Comparison of ENCODE assay signal across 9 cellular contexts in genomic region chr6:62283828-62284411, GRCh38. TPM values are rescaled to one million over a fixed set of nuclear protein-coding genes. Genes with fewer than 3 reads are reported as not detected.
A peak's percentile ranks its signal among the peaks of the same experiment; 100 is the strongest.
DNase-seq lines count a peak whose midpoint lies in the region; ATAC-seq and TF ChIP-seq lines count a peak whose summit lies in the region.
"Had no signal": no experiment of that assay in that cellular context is flagged by ENCODE, and none has a peak within 500 bp of the region (broad histone marks: within the 10 kb centered on the region; RNA-seq: fewer than 3 reads in every experiment).

No MANE protein-coding gene starts in this region.

- peaks cover 0 to 14% (median 7%) of the 10 kb centered on the region in 4 donors for H3K4me1 ChIP-seq in sigmoid colon
- no peaks in the 10 kb centered on the region for H3K4me1 ChIP-seq in CD8-positive, alpha-beta memory T cell (ENCODE audit: insufficient read depth, low read length)

- POLR2A ChIA-PET in CD8-positive, alpha-beta memory T cell (lab: Charles Lee) = no interaction called here

- 0 out of 2 replicates have a peak, but pooled peaks have one; percentile 13 for TF ChIP-seq CTCF in WERI-Rb-1 (IDR thresholded peaks at IDR 0.05; ENCODE audit: low read depth, low read length)
- peak in 2 of 4 experiments; percentile 10 to 34 for TF ChIP-seq CTCF in sigmoid colon (IDR thresholded peaks at IDR 0.05)

- peaks cover 0 to 3% of the 10 kb centered on the region in 2 donors for H3K27me3 Mint-ChIP-seq in CD8-positive, alpha-beta memory T cell

- WGBS in sigmoid colon, 2 donors = 52 to 60% methylated on average over 2 of the region's 2 CpGs

- H3K4me1 Mint-ChIP-seq in CD8-positive, alpha-beta memory T cell = no peaks in the 10 kb centered on the region

- TF ChIP-seq POLR2A in sigmoid colon (IDR thresholded peaks at IDR 0.05) = no peak

- H3K4me3 ChIP-seq in WERI-Rb-1 (ENCODE audit: low read depth, low read length) (no peak overlapping the region), sigmoid colon (no peak overlapping the region)
- H3K4me3 ChIP-seq in CD8-positive, alpha-beta memory T cell (ENCODE audit: low read length) = no peak overlapping the region

- H3K36me3 ChIP-seq in WERI-Rb-1 (no peaks in the 10 kb centered on the region), sigmoid colon (no peaks in the 10 kb centered on the region)
- H3K36me3 ChIP-seq in CD8-positive, alpha-beta memory T cell (ENCODE audit: insufficient read depth, low read length) = no peaks in the 10 kb centered on the region

- peak; percentile 60 for TF ChIP-seq RAD21 in Ishikawa (IDR thresholded peaks at IDR 0.05; ENCODE audit: low read depth)

- intact Hi-C loops in sigmoid colon (cut with DNase I) = no loop called here

- H3K27ac Mint-ChIP-seq in CD8-positive, alpha-beta memory T cell = no peak overlapping the region

- no peak overlapping the region for H3K4me3 Mint-ChIP-seq in CD8-positive, alpha-beta memory T cell

- CTCF ChIA-PET in CD8-positive, alpha-beta memory T cell (lab: Charles Lee) = no interaction called here

- ATAC-seq in left lobe of liver (peak; percentile 59), GM21381 (IDR thresholded peaks at IDR 0.05; ENCODE audit: unreplicated experiment) (no peak)

- H3K9me3 ChIP-seq in WERI-Rb-1 (ENCODE audit: severe bottlenecking) (no peaks in the 10 kb centered on the region), sigmoid colon (no peaks in the 10 kb centered on the region)
- H3K9me3 ChIP-seq in CD8-positive, alpha-beta memory T cell (ENCODE audit: low read length) = no peaks in the 10 kb centered on the region

- peaks cover 52% of the 10 kb centered on the region for H3K27me3 ChIP-seq in WERI-Rb-1 (ENCODE audit: insufficient read depth, low read depth, severe bottlenecking)
- H3K27me3 ChIP-seq in sigmoid colon = peaks cover 9 to 35% (median 18%) of the 10 kb centered on the region in 3 donors
- no peaks in the 10 kb centered on the region for H3K27me3 ChIP-seq in CD8-positive, alpha-beta memory T cell (ENCODE audit: insufficient read depth, low read length, poor library complexity, severe bottlenecking)

- no peak for TF ChIP-seq EP300 in Ishikawa (IDR thresholded peaks at IDR 0.05; ENCODE audit: borderline replicate concordance)
- no peak for TF ChIP-seq EP300 in sigmoid colon (IDR thresholded peaks at IDR 0.05)

- H3K36me3 Mint-ChIP-seq in CD8-positive, alpha-beta memory T cell = no peaks in the 10 kb centered on the region

- DNase-seq in COR-L47 (lab: John Stamatoyannopoulos, UW) (peak; percentile 47), WERI-Rb-1 (no peak), left lobe of liver (ENCODE audit: low spot score) (no peak), sigmoid colon (no peak)
- DNase-seq in stimulated activated CD4-positive, alpha-beta T cell treated with anti-CD3 and anti-CD28 coated beads, Interleukin-2, amount 100 ng/mL, for 48 hours = no peak
- DNase-seq in CD8-positive, alpha-beta memory T cell = no peak

- H3K27ac ChIP-seq in WERI-Rb-1 (no peak overlapping the region), sigmoid colon (no peak overlapping the region)
- H3K27ac ChIP-seq in CD8-positive, alpha-beta memory T cell (ENCODE audit: low read depth, low read length) = no peak overlapping the region
- H3K27ac ChIP-seq: HL-60 had no signal

- peaks cover 2 to 17% (median 5%) of the 10 kb centered on the region in 5 donors for H3K9me3 Mint-ChIP-seq in CD8-positive, alpha-beta memory T cell

TF ChIP-seq in Ishikawa, 13 proteins besides CTCF, POLR2A, EP300 and RAD21:
- no peak for TF ChIP-seq NFIC (IDR thresholded peaks at IDR 0.05)
- TF ChIP-seq FOXM1 (IDR thresholded peaks at IDR 0.05; ENCODE audit: borderline replicate concordance, low read depth) = no peak
- no peak for TF ChIP-seq ZBTB7A (IDR thresholded peaks at IDR 0.05; ENCODE audit: low read depth)
- no peak for TF ChIP-seq TCF12 (IDR thresholded peaks at IDR 0.05; ENCODE audit: low read depth)
- TF ChIP-seq EGR1 (IDR thresholded peaks at IDR 0.05) = no peak
- TF ChIP-seq YY1 (IDR thresholded peaks at IDR 0.05; ENCODE audit: low read depth) = no peak
- no peak for TF ChIP-seq USF1 (IDR thresholded peaks at IDR 0.05)
- no peak for TF ChIP-seq TAF1 (IDR thresholded peaks at IDR 0.05; ENCODE audit: low read depth)
- TF ChIP-seq TEAD4 (IDR thresholded peaks at IDR 0.05) = no peak
- TF ChIP-seq CREB1 (IDR thresholded peaks at IDR 0.05; ENCODE audit: low read depth) = no peak
- no peak for TF ChIP-seq REST (IDR thresholded peaks at IDR 0.05; ENCODE audit: low read depth)
- TF ChIP-seq MAX (IDR thresholded peaks at IDR 0.05) = no peak
- TF ChIP-seq CEBPB (IDR thresholded peaks at IDR 0.05) = no peak

RNA-seq across cellular contexts. Expression of gene KHDRBS2, which starts 2.1 kb away (rescaled TPM):
- total RNA-seq in left lobe of liver = not detected
- under 1 TPM in 3 of 4 donors, not detected in 1; 0.16 to 0.36 (median 0.27) TPM for total RNA-seq in sigmoid colon
- polyA plus RNA-seq in sigmoid colon = under 1 TPM in 2 of 3 donors, not detected in 1; 0.57 to 0.69 TPM
- not detected for total RNA-seq in CD8-positive, alpha-beta memory T cell
- not detected for polyA plus RNA-seq in CD8-positive, alpha-beta memory T cell
